16 cellular contexts compared by ENCODE assay signal in genomic region chr5:127101533-127101932, GRCh38.
"Had no signal": no experiment of that assay in that cellular context is flagged by ENCODE, and none has a peak within 500 bp of the region (broad histone marks: within the 10 kb centered on the region; RNA-seq: fewer than 3 reads in every experiment).

No MANE protein-coding gene starts in this region.

- H3K4me1 ChIP-seq: colonic mucosa, esophagus squamous epithelium, psoas muscle, suprapubic skin had no signal

- FAIRE-seq: keratinocyte, TTC549 had no signal

- H3K27ac ChIP-seq: colonic mucosa, esophagus squamous epithelium, psoas muscle, suprapubic skin had no signal

- DNase-seq: activated B cell treated with CpG ODN at 0.5 μM for 24 hours; activated CD4-positive, alpha-beta T cell treated with anti-CD3 and anti-CD28 coated beads for 48 hours; activated CD8-positive, alpha-beta T cell treated with anti-CD3 and anti-CD28 coated beads for 36 hours; activated gamma-delta T cell; activated T-cell treated with anti-CD3 and anti-CD28 coated beads, Interleukin-2, amount 50 U/mL, for 4 hours; caudate nucleus; colonic mucosa; effector CD4-positive, alpha-beta T cell; esophagus squamous epithelium; hippocampal formation; psoas muscle; stimulated activated naive CD8-positive, alpha-beta T cell treated with anti-CD3 and anti-CD28 coated beads, Interleukin-15, Interleukin-2, amounts not matched to agents 100 U/mL and 50 U/mL, for 24 hours; T-helper 17 cell had no signal

- H3K27me3 ChIP-seq: colonic mucosa, suprapubic skin had no signal

- H3K4me3 ChIP-seq: colonic mucosa, esophagus squamous epithelium, psoas muscle, suprapubic skin had no signal

- H3K36me3 ChIP-seq: colonic mucosa, esophagus squamous epithelium, suprapubic skin had no signal

- H3K9me3 ChIP-seq: colonic mucosa, esophagus squamous epithelium, psoas muscle, suprapubic skin had no signal
